Comparison of ENCODE assay signal across 8 cellular contexts in genomic region chr6:166997768-166998255, GRCh38. TPM values are rescaled to one million over a fixed set of nuclear protein-coding genes. Genes with fewer than 3 reads are reported as not detected.
DNase-seq lines count a peak whose midpoint lies in the region; ATAC-seq and TF ChIP-seq lines count a peak whose summit lies in the region.

No MANE protein-coding gene starts in this region.

- H3K27ac ChIP-seq in CD8-positive, alpha-beta T cell (ENCODE audit: low read depth, low read length) = no peak overlapping the region
- H3K27ac ChIP-seq in HUES64 (ENCODE audit: low read depth, low read length) = no peak overlapping the region
- peak overlapping the region; percentile 73 to 74 for H3K27ac ChIP-seq in prostate gland

- H3K4me1 Mint-ChIP-seq in CD8-positive, alpha-beta T cell (ENCODE audit: low read depth) = peaks cover 28% of the 10 kb centered on the region
- H3K4me1 Mint-ChIP-seq in activated naive CD8-positive, alpha-beta T cell treated with anti-CD3 and anti-CD28 coated beads for 36 hours = peaks cover 24% of the 10 kb centered on the region

- peak overlapping the region; percentile 40; the same call in 1 of the 2 replicates for H3K9ac ChIP-seq in HUES64 (ENCODE audit: low read depth, low read length)

- no peak for TF ChIP-seq POLR2A in prostate gland (IDR thresholded peaks at IDR 0.05)

- no peaks in the 10 kb centered on the region for H3K9me3 Mint-ChIP-seq in CD8-positive, alpha-beta T cell
- H3K9me3 Mint-ChIP-seq in activated naive CD8-positive, alpha-beta T cell treated with anti-CD3 and anti-CD28 coated beads for 36 hours = no peaks in the 10 kb centered on the region

- peak overlapping the region; percentile 44 for H3K4me3 ChIP-seq in CD8-positive, alpha-beta T cell (ENCODE audit: low read depth, low read length)
- H3K4me3 ChIP-seq in HUES64 (ENCODE audit: low read length) = peak overlapping the region; percentile 99
- H3K4me3 ChIP-seq in prostate gland = peak overlapping the region; percentile 86 to 88

- no peaks in the 10 kb centered on the region for H3K27me3 ChIP-seq in CD8-positive, alpha-beta T cell (ENCODE audit: insufficient read depth, low read length)
- H3K27me3 ChIP-seq in HUES64 (ENCODE audit: insufficient read depth, low read length) (no peaks in the 10 kb centered on the region), prostate gland (replicated peaks; ENCODE audit: insufficient read depth) (no peaks in the 10 kb centered on the region)

- peaks cover 20% of the 10 kb centered on the region for H3K4me1 ChIP-seq in CD8-positive, alpha-beta T cell (ENCODE audit: insufficient read depth, low read length)
- H3K4me1 ChIP-seq in HUES64 (ENCODE audit: insufficient read depth, low read length) (peaks cover 15% of the 10 kb centered on the region), prostate gland (replicated peaks) (no peaks in the 10 kb centered on the region)

- H3K36me3 ChIP-seq in CD8-positive, alpha-beta T cell (ENCODE audit: insufficient read depth, low read length) = no peaks in the 10 kb centered on the region
- H3K36me3 ChIP-seq in HUES64 (ENCODE audit: insufficient read depth, low read length) (peaks cover 52% of the 10 kb centered on the region), prostate gland (no peaks in the 10 kb centered on the region)

- peak overlapping the region; percentile 70 for H3K27ac Mint-ChIP-seq in CD8-positive, alpha-beta T cell
- no peak overlapping the region for H3K27ac Mint-ChIP-seq in activated naive CD8-positive, alpha-beta T cell treated with anti-CD3 and anti-CD28 coated beads for 36 hours

- WGBS in HUES64 = 11% methylated on average over 37 of the region's 38 CpGs
- WGBS in prostate gland = 11% methylated on average over 13 of the region's 38 CpGs

- no peak for ATAC-seq in CD8-positive, alpha-beta T cell
- ATAC-seq in GM19438 (IDR thresholded peaks at IDR 0.05; ENCODE audit: low read depth, unreplicated experiment) (peak; percentile 39), left cardiac atrium (peak; percentile 12 to 36)

- DNase-seq in CD8-positive, alpha-beta T cell = peak in 5 of 7 experiments; percentile 1 to 54 (median 30)
- DNase-seq in SK-MEL-5 (ENCODE audit: low read depth, low spot score) = peak; percentile 83
- DNase-seq in activated naive CD8-positive, alpha-beta T cell treated with anti-CD3 and anti-CD28 coated beads for 36 hours = peak; percentile 59
- DNase-seq in left cardiac atrium = peak; percentile 54
- peak; percentile 57 for DNase-seq in prostate gland (ENCODE audit: low spot score)
- no peak for DNase-seq in ecto neural progenitor cell (ENCODE audit: low spot score)

- peak overlapping the region; percentile 85 for H3K4me3 Mint-ChIP-seq in CD8-positive, alpha-beta T cell
- H3K4me3 Mint-ChIP-seq in activated naive CD8-positive, alpha-beta T cell treated with anti-CD3 and anti-CD28 coated beads for 36 hours = peak overlapping the region; percentile 79

- no peaks in the 10 kb centered on the region for H3K9me3 ChIP-seq in CD8-positive, alpha-beta T cell (ENCODE audit: low read length)
- no peaks in the 10 kb centered on the region for H3K9me3 ChIP-seq in HUES64 (ENCODE audit: insufficient read depth, low read depth, low read length)
- no peaks in the 10 kb centered on the region for H3K9me3 ChIP-seq in prostate gland

- in situ Hi-C loops in SK-MEL-5 (cut with HindIII; ENCODE audit: low pct_unique_long_range_greater_than_20kb, low sequenced_read_pairs) = no loop called here

- intact Hi-C loops in CD8-positive, alpha-beta T cell (cut with DNase I, micrococcal nuclease) = loop anchor here (2.0 to 5.0 kb wide), 5 partner anchors 143 to 615 kb away; partner anchors contain the start of gene MPC1 (in 1 of the 2)
- intact Hi-C loops in left cardiac atrium (cut with DNase I) (loop anchor here in 1 of 2 donors (10.0 kb wide), 1 partner anchor 147 kb away; no protein-coding TSS in a partner anchor), prostate gland (cut with DNase I) (loop anchor here (5.0 kb wide), 2 partner anchors 46 to 144 kb away; no protein-coding TSS in a partner anchor)

- peaks cover 14% of the 10 kb centered on the region for H3K36me3 Mint-ChIP-seq in CD8-positive, alpha-beta T cell
- H3K36me3 Mint-ChIP-seq in activated naive CD8-positive, alpha-beta T cell treated with anti-CD3 and anti-CD28 coated beads for 36 hours = peaks cover 19% of the 10 kb centered on the region

- CTCF ChIA-PET in CD8-positive, alpha-beta T cell (lab: Charles Lee) = interaction anchor here (0.9 kb wide), 1 partner anchor 211 kb away, joined by 3 read pairs; no protein-coding TSS in a partner anchor

- no peak for TF ChIP-seq CTCF in CD8-positive, alpha-beta T cell (IDR thresholded peaks at IDR 0.05)
- TF ChIP-seq CTCF in prostate gland (IDR thresholded peaks at IDR 0.05) = peak in 2 of 4 experiments; percentile 51 to 56

- POLR2A ChIA-PET in CD8-positive, alpha-beta T cell (lab: Charles Lee) = interaction anchor here (1.0 kb wide), 1 partner anchor 41 kb away, joined by 3 read pairs; the partner anchor contains the start of gene RNASET2

- H3K27me3 Mint-ChIP-seq in CD8-positive, alpha-beta T cell (ENCODE audit: low read depth) = no peaks in the 10 kb centered on the region
- H3K27me3 Mint-ChIP-seq in activated naive CD8-positive, alpha-beta T cell treated with anti-CD3 and anti-CD28 coated beads for 36 hours = no peaks in the 10 kb centered on the region

RNA-seq across cellular contexts. Expression of gene CEP43, which starts 1.4 kb away (rescaled TPM):
- total RNA-seq in CD8-positive, alpha-beta T cell = 1 to 10 TPM; 5.7 to 8.7 TPM
- 27.3 TPM for polyA plus RNA-seq in HUES64 (2013, experiment 1 of 2)
- 25.0 TPM for polyA plus RNA-seq in HUES64 (2013, experiment 2 of 2)
- 11.1 and 13.2 TPM in 2 replicates for total RNA-seq in SK-MEL-5 (2014; rRNA removed; shearing (Covaris generic))
- 6.2 and 8.5 TPM in 2 replicates for polyA plus RNA-seq in SK-MEL-5 (2015; cell fraction: cytosol; rRNA removed)
- polyA plus RNA-seq in SK-MEL-5 (2015; cell fraction: nucleus; rRNA removed) = 42.2 and 66.1 TPM in 2 replicates
- 10 to 100 TPM; 24.5 to 27.3 TPM for total RNA-seq in activated naive CD8-positive, alpha-beta T cell treated with anti-CD3 and anti-CD28 coated beads for 36 hours
- total RNA-seq in left cardiac atrium (10 to 100 TPM in 1 of 2 donors, 1 to 10 TPM in 1; 8.9 to 10.2 TPM), prostate gland (10 to 100 TPM; 13.3 to 25.7 TPM)

RNA-seq across cellular contexts. Expression of gene RNASET2, which starts 41.5 kb away (rescaled TPM):
- 10 to 100 TPM; 93.1 to 98.9 TPM for total RNA-seq in CD8-positive, alpha-beta T cell
- polyA plus RNA-seq in HUES64 (2013, experiment 1 of 2) = 12.4 TPM
- 17.2 TPM for polyA plus RNA-seq in HUES64 (2013, experiment 2 of 2)
- 38.6 and 42.2 TPM in 2 replicates for total RNA-seq in SK-MEL-5 (2014; rRNA removed; shearing (Covaris generic))
- 45.4 and 48.4 TPM in 2 replicates for polyA plus RNA-seq in SK-MEL-5 (2015; cell fraction: cytosol; rRNA removed)
- polyA plus RNA-seq in SK-MEL-5 (2015; cell fraction: nucleus; rRNA removed) = 19.3 and 37.7 TPM in 2 replicates
- total RNA-seq in activated naive CD8-positive, alpha-beta T cell treated with anti-CD3 and anti-CD28 coated beads for 36 hours = 10 to 100 TPM; 34.1 to 35.8 TPM
- 10 to 100 TPM; 18.3 to 27.9 TPM for total RNA-seq in left cardiac atrium
- 100 to 1,000 TPM in 1 of 2 donors, 10 to 100 TPM in 1; 81.3 to 180 TPM for total RNA-seq in prostate gland

Comparison
In these comparisons a context has a peak if more than half of its experiments do, and no peak if none do; other contexts are left out.
1. H3K27ac ChIP-seq: peak in prostate gland (2 of 2); none in CD8-positive, alpha-beta T cell (single experiment) and HUES64 (single experiment).
2. H3K4me3 ChIP-seq: peak in every context shown above with its lines; median percentile 99 in HUES64; 87 in prostate gland; 44 in CD8-positive, alpha-beta T cell.